Comparison of ENCODE assay signal across 9 cellular contexts in the genomic region with DNA sequence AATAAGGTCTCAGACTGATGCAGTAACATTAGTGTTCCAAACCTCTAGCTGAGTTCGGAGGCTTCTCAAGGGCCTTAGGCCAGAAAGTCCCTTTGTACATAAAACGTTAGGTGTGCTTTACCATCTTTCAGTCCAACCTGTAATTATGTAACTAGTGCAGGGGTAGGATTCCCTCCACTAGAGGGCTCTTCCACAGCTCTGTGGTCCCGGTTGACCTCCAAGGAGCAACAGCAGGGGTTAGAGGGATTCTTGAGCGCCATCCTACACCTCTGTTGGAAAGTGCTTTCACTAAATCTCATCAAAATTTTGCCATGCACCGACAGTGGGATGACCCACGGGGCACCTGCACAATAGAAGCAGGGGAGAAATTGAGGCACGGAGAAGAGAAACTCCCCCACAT.
DNase-seq lines count a peak whose midpoint lies in the region; ATAC-seq, FAIRE-seq and TF ChIP-seq lines count a peak whose summit lies in the region.
"Had no signal": no experiment of that assay in that cellular context is flagged by ENCODE, and none has a peak within 500 bp of the region (broad histone marks: within the 10 kb centered on the region; RNA-seq: fewer than 3 reads in every experiment).

No MANE protein-coding gene starts in this region.

- TF ChIP-seq CTCF in D721Med (IDR thresholded peaks at IDR 0.05; ENCODE audit: insufficient read depth, missing control alignments) (peak; percentile 30), fibroblast of mammary gland (conservative IDR thresholded peaks at IDR 0.05; ENCODE audit: control insufficient read depth, insufficient read depth, low read depth, low read length) (peak; percentile 15)

- peaks cover 3% of the 10 kb centered on the region for H3K9me3 Mint-ChIP-seq in activated CD4-positive, alpha-beta T cell treated with anti-CD3 and anti-CD28 coated beads for 36 hours (ENCODE audit: low read depth)

- no peaks in the 10 kb centered on the region for H3K4me1 Mint-ChIP-seq in activated CD4-positive, alpha-beta T cell treated with anti-CD3 and anti-CD28 coated beads for 36 hours

- POLR2A ChIA-PET in activated CD4-positive, alpha-beta T cell treated with anti-CD3 and anti-CD28 coated beads for 36 hours (lab: Charles Lee): no interaction called here

- peak; percentile 70 for ATAC-seq in GM21717 (IDR thresholded peaks at IDR 0.05; ENCODE audit: unreplicated experiment)
- no peak for ATAC-seq in GM18873 (IDR thresholded peaks at IDR 0.05; ENCODE audit: low FRiP score, unreplicated experiment)
- no peak for ATAC-seq in activated CD4-positive, alpha-beta T cell treated with anti-CD3 and anti-CD28 coated beads for 36 hours
- ATAC-seq in GM21447 (IDR thresholded peaks at IDR 0.05; ENCODE audit: unreplicated experiment): no peak

- H3K27ac Mint-ChIP-seq in activated CD4-positive, alpha-beta T cell treated with anti-CD3 and anti-CD28 coated beads for 36 hours: no peak overlapping the region

- CTCF ChIA-PET in activated CD4-positive, alpha-beta T cell treated with anti-CD3 and anti-CD28 coated beads for 36 hours (lab: Charles Lee): interaction anchor here (0.7 kb wide), 1 partner anchor 104 kb away, joined by 4 read pairs; no protein-coding TSS in a partner anchor

- no peak for FAIRE-seq in D721Med (lab: Jason Lieb, UNC)

- no peaks in the 10 kb centered on the region for H3K27me3 Mint-ChIP-seq in activated CD4-positive, alpha-beta T cell treated with anti-CD3 and anti-CD28 coated beads for 36 hours

- H3K36me3 Mint-ChIP-seq in activated CD4-positive, alpha-beta T cell treated with anti-CD3 and anti-CD28 coated beads for 36 hours (ENCODE audit: low read depth): no peaks in the 10 kb centered on the region

- H3K4me3 ChIP-seq in fibroblast of mammary gland (ENCODE audit: control insufficient read depth, low read depth, low read length): no peak overlapping the region
- H3K4me3 ChIP-seq: thoracic aorta had no signal

- no peak overlapping the region for H3K4me3 Mint-ChIP-seq in activated CD4-positive, alpha-beta T cell treated with anti-CD3 and anti-CD28 coated beads for 36 hours

- DNase-seq in D721Med (ENCODE audit: insufficient read length, low spot score) (no peak), M059J (ENCODE audit: low read depth) (peak; percentile 3), fibroblast of mammary gland (ENCODE audit: low read depth) (no peak), DMS114 treated with DMSO at 0.1 percent for 48 hours (lab: John Stamatoyannopoulos, UW; ENCODE audit: unreplicated experiment) (no peak)
- no peak for DNase-seq in activated CD4-positive, alpha-beta T cell treated with anti-CD3 and anti-CD28 coated beads for 36 hours

- intact Hi-C loops in activated CD4-positive, alpha-beta T cell treated with anti-CD3 and anti-CD28 coated beads for 36 hours (cut with DNase I, micrococcal nuclease): no loop called here
